9 cellular contexts compared by ENCODE assay signal in genomic region chr2:178111743-178112142, GRCh38. TPM values are rescaled to one million over a fixed set of nuclear protein-coding genes. Genes with fewer than 3 reads are reported as not detected.
DNase-seq lines count a peak whose midpoint lies in the region; ATAC-seq, FAIRE-seq and TF ChIP-seq lines count a peak whose summit lies in the region.
"Had no signal": no experiment of that assay in that cellular context is flagged by ENCODE, and none has a peak within 500 bp of the region (broad histone marks: within the 10 kb centered on the region; RNA-seq: fewer than 3 reads in every experiment).

No MANE protein-coding gene starts in this region.

- no peak for FAIRE-seq in GM12891 (lab: Jason Lieb, UNC)
- FAIRE-seq: islet of Langerhans had no signal

- ATAC-seq in GM21619 (IDR thresholded peaks at IDR 0.05; ENCODE audit: unreplicated experiment), result peak; percentile 0
- ATAC-seq in effector memory CD8-positive, alpha-beta T cell (replicated peaks), result no peak
- no peak for ATAC-seq in HG03457 (IDR thresholded peaks at IDR 0.05; ENCODE audit: unreplicated experiment)

- H3K4me1 ChIP-seq in spleen, result peaks cover 4 to 39% (median 24%) of the 10 kb centered on the region in 6 donors

- H3K4me3 ChIP-seq in NB4 (ENCODE audit: low read depth, low read length) (peak overlapping the region; percentile 83), spleen (peak overlapping the region in 4 of 8 donors; percentile 82 to 95 (median 88))

- peaks cover 0 to 7% (median 0%) of the 10 kb centered on the region in 7 donors for H3K27me3 ChIP-seq in spleen (replicated peaks in 1 of 7)

- peaks cover 0 to 10% (median 3%) of the 10 kb centered on the region in 6 donors for H3K36me3 ChIP-seq in spleen

- H3K9me3 ChIP-seq in spleen, result no peaks in the 10 kb centered on the region

- peaks cover 0 to 5% of the 10 kb centered on the region in 2 donors for H3K27me3 Mint-ChIP-seq in effector memory CD8-positive, alpha-beta T cell

- H3K27ac Mint-ChIP-seq in effector memory CD8-positive, alpha-beta T cell, result peak overlapping the region; percentile 94 to 95

- no peak for DNase-seq in NB4 (ENCODE audit: low read depth)
- DNase-seq in effector memory CD8-positive, alpha-beta T cell, result no peak
- DNase-seq in spleen, result no peak
- no peak for DNase-seq in NCI-H774 (lab: John Stamatoyannopoulos, UW)
- DNase-seq in GM20000 (ENCODE audit: low spot score), result no peak
- no peak for DNase-seq in GM12891 (ENCODE audit: insufficient read length, low spot score)

- no peak for TF ChIP-seq POLR2A in NB4 (IDR thresholded peaks at IDR 0.05; ENCODE audit: extremely low read depth, insufficient read length)
- no peak for TF ChIP-seq POLR2A in spleen (IDR thresholded peaks at IDR 0.05)
- no peak for TF ChIP-seq POLR2A in GM12891 (IDR thresholded peaks at IDR 0.05; ENCODE audit: low read depth, low read length)

- WGBS in spleen, 5 donors, result 99 to 100% (median 100%) methylated on average over 1 of the region's 1 CpG

- peaks cover 28 to 38% of the 10 kb centered on the region in 2 donors for H3K4me1 Mint-ChIP-seq in effector memory CD8-positive, alpha-beta T cell (ENCODE audit: low read depth in 2 of 2)

- peak overlapping the region; percentile 94 to 95 for H3K4me3 Mint-ChIP-seq in effector memory CD8-positive, alpha-beta T cell

- H3K27ac ChIP-seq in spleen, result peak overlapping the region in 5 of 8 donors; percentile 67 to 85 (median 80)

- H3K9me3 Mint-ChIP-seq in effector memory CD8-positive, alpha-beta T cell, result no peaks in the 10 kb centered on the region

- TF ChIP-seq CTCF in NB4 (IDR thresholded peaks at IDR 0.05; ENCODE audit: low read depth, low read length) (no peak), spleen (IDR thresholded peaks at IDR 0.05 in 8 of 11, conservative IDR thresholded peaks at IDR 0.05 in 3 of 11) (no peak), GM20000 (IDR thresholded peaks at IDR 0.05; ENCODE audit: extremely low read depth, missing control alignments) (no peak)

- intact Hi-C loops in spleen (cut with DNase I; ENCODE audit: low total_unique reads), result loop anchor here (5.0 kb wide), 1 partner anchor 171 kb away; no protein-coding TSS in a partner anchor

- H3K36me3 Mint-ChIP-seq in effector memory CD8-positive, alpha-beta T cell (ENCODE audit: insufficient read depth), result peaks cover 13% of the 10 kb centered on the region

TF ChIP-seq in GM12891, 5 proteins besides CTCF, POLR2A, EP300 and RAD21:
- TF ChIP-seq POU2F2 (IDR thresholded peaks at IDR 0.05; ENCODE audit: low read depth, low read length) (no peak), TAF1 (IDR thresholded peaks at IDR 0.05; ENCODE audit: low read depth, low read length) (no peak), POLR2AphosphoS5 (IDR thresholded peaks at IDR 0.05; ENCODE audit: low read depth, low read length) (no peak), SPI1 (IDR thresholded peaks at IDR 0.05; ENCODE audit: low read depth, low read length) (no peak), PAX5 (IDR thresholded peaks at IDR 0.05; ENCODE audit: insufficient read depth, low read length, severe bottlenecking) (no peak)

RNA-seq across cellular contexts. Expression of gene RBM45, which starts 0.5 kb away (rescaled TPM):
- total RNA-seq in spleen, result 10 to 100 TPM; 13.0 to 19.3 (median 15.9) TPM
- 10 to 100 TPM; 15.2 to 18.3 (median 15.4) TPM for polyA plus RNA-seq in spleen
- 9.5 TPM for polyA plus RNA-seq in GM12891 (2012; ENCODE audit: low read depth, missing spikeins)

RNA-seq across cellular contexts. Expression of gene PDE11A, which starts 39.2 kb away (rescaled TPM):
- 1 to 10 TPM in 2 of 7 donors, under 1 TPM in 2, not detected in 3; 0.22 to 1.2 (median 0.90) TPM for total RNA-seq in spleen
- polyA plus RNA-seq in spleen, result under 1 TPM; 0.02 to 0.13 (median 0.03) TPM
- polyA plus RNA-seq in GM12891 (2012; ENCODE audit: low read depth, missing spikeins), result not detected
